In the genomic region with DNA sequence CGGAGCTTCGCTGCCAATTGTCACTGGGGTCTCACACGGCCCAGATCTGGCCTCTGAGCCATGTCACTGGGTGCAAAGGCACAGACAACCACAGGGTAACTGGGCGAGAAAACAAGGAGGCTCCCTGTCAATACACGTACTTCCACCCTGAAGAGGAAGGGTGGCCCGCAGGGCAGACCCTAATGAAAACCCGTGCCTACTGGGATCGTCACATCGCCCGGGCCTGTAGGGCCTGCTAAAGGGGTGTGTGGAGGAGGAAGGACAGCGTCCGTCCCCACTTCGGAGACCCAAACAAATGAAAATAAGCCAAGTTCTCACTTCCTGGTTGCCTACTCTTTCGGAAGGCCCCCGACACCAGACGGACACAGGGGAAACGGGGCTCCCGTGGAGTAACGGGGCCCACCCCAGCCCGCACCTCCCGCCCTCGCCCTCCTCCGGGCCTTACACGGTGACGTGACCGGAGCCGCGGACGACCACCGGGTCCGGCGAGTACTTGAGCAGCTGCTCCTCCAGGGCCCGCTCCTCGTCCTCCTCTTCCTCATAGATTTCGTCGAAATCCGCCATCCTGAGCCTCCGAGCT, we compare ENCODE assay signal across 8 cellular contexts. TPM values are rescaled to one million over a fixed set of nuclear protein-coding genes. Genes with fewer than 3 reads are reported as not detected.
DNase-seq lines count a peak whose midpoint lies in the region; ATAC-seq and TF ChIP-seq lines count a peak whose summit lies in the region.

No MANE protein-coding gene starts in this region.

- TF ChIP-seq CTCF in OCI-LY7 (conservative IDR thresholded peaks at IDR 0.05; ENCODE audit: low read length) (no peak), cardiac muscle cell (IDR thresholded peaks at IDR 0.05; ENCODE audit: low read depth, low read length) (no peak), progenitor cell of endocrine pancreas (IDR thresholded peaks at IDR 0.05; ENCODE audit: unreplicated experiment) (no peak)

- peak overlapping the region; percentile 98 for H3K27ac Mint-ChIP-seq in activated naive CD4-positive, alpha-beta T cell treated with anti-CD3 and anti-CD28 coated beads, Interleukin-2, amount 50 U/mL, for 24 hours
- H3K27ac Mint-ChIP-seq in progenitor cell of endocrine pancreas, result peak overlapping the region; percentile 95

- POLR2A ChIA-PET in OCI-LY7 (lab: Charles Lee), result interaction anchor here (1.1 to 1.7 kb wide), 4 partner anchors 49 to 56 kb away, joined by 3 to 8 read pairs (median 4); no protein-coding TSS in a partner anchor

- H3K4me3 Mint-ChIP-seq in activated naive CD4-positive, alpha-beta T cell treated with anti-CD3 and anti-CD28 coated beads, Interleukin-2, amount 50 U/mL, for 24 hours, result peak overlapping the region; percentile 97
- H3K4me3 Mint-ChIP-seq in progenitor cell of endocrine pancreas (ENCODE audit: low read depth), result peak overlapping the region; percentile 91

- H3K36me3 Mint-ChIP-seq in activated naive CD4-positive, alpha-beta T cell treated with anti-CD3 and anti-CD28 coated beads, Interleukin-2, amount 50 U/mL, for 24 hours, result peaks cover 4% of the 10 kb centered on the region
- no peaks in the 10 kb centered on the region for H3K36me3 Mint-ChIP-seq in progenitor cell of endocrine pancreas (ENCODE audit: insufficient read depth)

- H3K4me3 ChIP-seq in OCI-LY7 (ENCODE audit: low read depth, low read length, poor library complexity, severe bottlenecking), result peak overlapping the region; percentile 98
- peak overlapping the region; percentile 80 for H3K4me3 ChIP-seq in cardiac muscle cell

- DNase-seq in NCI-H2227 (lab: John Stamatoyannopoulos, UW; ENCODE audit: unreplicated experiment) (peak; percentile 8), NCI-H2227 treated with DMSO at 0.1 percent for 48 hours (lab: John Stamatoyannopoulos, UW) (no peak), OCI-LY7 (ENCODE audit: low spot score) (peak; percentile 48), cardiac muscle cell (ENCODE audit: low read depth in 1 of 2, low spot score in 1 of 2) (peak in 1 of 2 donors; percentile 34), progenitor cell of endocrine pancreas (ENCODE audit: low spot score, unreplicated experiment) (peak; percentile 16), NCI-H2081 treated with DMSO at 0.1 percent for 48 hours (lab: John Stamatoyannopoulos, UW) (no peak)

- intact Hi-C loops in OCI-LY7 (cut with micrococcal nuclease; ENCODE audit: unreplicated experiment), result loop anchor here (2.0 to 10.0 kb wide), 6 partner anchors 49 to 697 kb away; a partner anchor contains a TSS

- peaks cover 56% of the 10 kb centered on the region for H3K4me1 Mint-ChIP-seq in activated naive CD4-positive, alpha-beta T cell treated with anti-CD3 and anti-CD28 coated beads, Interleukin-2, amount 50 U/mL, for 24 hours
- peaks cover 22% of the 10 kb centered on the region for H3K4me1 Mint-ChIP-seq in progenitor cell of endocrine pancreas (ENCODE audit: low read depth)

- H3K27ac ChIP-seq in OCI-LY7 (ENCODE audit: low read depth, low read length, poor library complexity, severe bottlenecking), result peak overlapping the region; percentile 81
- H3K27ac ChIP-seq in cardiac muscle cell, result peak overlapping the region; percentile 81

- no peaks in the 10 kb centered on the region for H3K9me2 ChIP-seq in OCI-LY7 (ENCODE audit: insufficient read depth, low read length)

- peaks cover 32% of the 10 kb centered on the region for H4K20me1 ChIP-seq in OCI-LY7 (ENCODE audit: insufficient read depth, low read length)

- BruUV-seq in OCI-LY7 (replicated peaks; lab: Mats Ljungman, UMichigan), result no TSS peak

- no peaks in the 10 kb centered on the region for H3K27me3 ChIP-seq in cardiac muscle cell

- peaks cover 54% of the 10 kb centered on the region for H3K79me2 ChIP-seq in OCI-LY7 (ENCODE audit: insufficient read depth, low read depth, low read length)

- H3K9me3 ChIP-seq in OCI-LY7 (ENCODE audit: low read length), result no peaks in the 10 kb centered on the region
- no peaks in the 10 kb centered on the region for H3K9me3 ChIP-seq in cardiac muscle cell (ENCODE audit: low read depth)

- ATAC-seq in HG02798 (IDR thresholded peaks at IDR 0.05; ENCODE audit: poor library complexity, unreplicated experiment), result peak; percentile 24

- peaks cover 24% of the 10 kb centered on the region for H3K36me3 ChIP-seq in OCI-LY7 (ENCODE audit: insufficient read depth, low read length)
- H3K36me3 ChIP-seq in cardiac muscle cell, result no peaks in the 10 kb centered on the region

- no peaks in the 10 kb centered on the region for H3K9me3 Mint-ChIP-seq in activated naive CD4-positive, alpha-beta T cell treated with anti-CD3 and anti-CD28 coated beads, Interleukin-2, amount 50 U/mL, for 24 hours
- no peaks in the 10 kb centered on the region for H3K9me3 Mint-ChIP-seq in progenitor cell of endocrine pancreas (ENCODE audit: low read depth)

- peaks cover 60% of the 10 kb centered on the region for H3K4me1 ChIP-seq in OCI-LY7 (ENCODE audit: insufficient read depth, low read length, poor library complexity, severe bottlenecking)
- peaks cover 35% of the 10 kb centered on the region for H3K4me1 ChIP-seq in cardiac muscle cell (ENCODE audit: low read depth)

- peak overlapping the region; percentile 78 for H3K4me2 ChIP-seq in OCI-LY7 (ENCODE audit: low read length)

- CTCF ChIA-PET in OCI-LY7 (lab: Charles Lee; ENCODE audit: unreplicated experiment), result no interaction called here

- no peaks in the 10 kb centered on the region for H3K27me3 Mint-ChIP-seq in activated naive CD4-positive, alpha-beta T cell treated with anti-CD3 and anti-CD28 coated beads, Interleukin-2, amount 50 U/mL, for 24 hours
- H3K27me3 Mint-ChIP-seq in progenitor cell of endocrine pancreas, result peaks cover 10% of the 10 kb centered on the region

- H2AFZ ChIP-seq in OCI-LY7 (ENCODE audit: low read length), result peak overlapping the region; percentile 67; the same call in 1 of the 2 replicates

RNA-seq across cellular contexts. Expression of a gene that starts 0.6 kb away (rescaled TPM):
- total RNA-seq in OCI-LY7 (2014; rRNA removed; shearing (Covaris generic)), result 38.6 and 45.0 TPM in 2 replicates
- 28.9 and 30.4 TPM in 2 replicates for total RNA-seq in OCI-LY7 (2022)
- total RNA-seq in cardiac muscle cell, result 35.4 and 43.9 TPM in 2 replicates
- 36.5 and 37.6 TPM in 2 replicates for polyA plus RNA-seq in cardiac muscle cell
- 15.6 and 15.9 TPM in 2 replicates for total RNA-seq in progenitor cell of endocrine pancreas

RNA-seq across cellular contexts. Expression of a gene that starts 36.1 kb away (rescaled TPM):
- total RNA-seq in OCI-LY7 (2014; rRNA removed; shearing (Covaris generic)), result not detected in 2 replicates
- total RNA-seq in OCI-LY7 (2022) (not detected in 2 replicates), cardiac muscle cell (not detected in 2 replicates), progenitor cell of endocrine pancreas (not detected in 2 replicates)
- polyA plus RNA-seq in cardiac muscle cell, result not detected in 2 replicates

Comparison
In these comparisons a context has a peak if more than half of its experiments do, and no peak if none do; other contexts are left out.
1. DNase-seq: peak in NCI-H2227 (single experiment), OCI-LY7 (single experiment) and progenitor cell of endocrine pancreas (single experiment); none in NCI-H2227 treated with DMSO at 0.1 percent for 48 hours (single experiment) and NCI-H2081 treated with DMSO at 0.1 percent for 48 hours (single experiment).